In the genomic region with DNA sequence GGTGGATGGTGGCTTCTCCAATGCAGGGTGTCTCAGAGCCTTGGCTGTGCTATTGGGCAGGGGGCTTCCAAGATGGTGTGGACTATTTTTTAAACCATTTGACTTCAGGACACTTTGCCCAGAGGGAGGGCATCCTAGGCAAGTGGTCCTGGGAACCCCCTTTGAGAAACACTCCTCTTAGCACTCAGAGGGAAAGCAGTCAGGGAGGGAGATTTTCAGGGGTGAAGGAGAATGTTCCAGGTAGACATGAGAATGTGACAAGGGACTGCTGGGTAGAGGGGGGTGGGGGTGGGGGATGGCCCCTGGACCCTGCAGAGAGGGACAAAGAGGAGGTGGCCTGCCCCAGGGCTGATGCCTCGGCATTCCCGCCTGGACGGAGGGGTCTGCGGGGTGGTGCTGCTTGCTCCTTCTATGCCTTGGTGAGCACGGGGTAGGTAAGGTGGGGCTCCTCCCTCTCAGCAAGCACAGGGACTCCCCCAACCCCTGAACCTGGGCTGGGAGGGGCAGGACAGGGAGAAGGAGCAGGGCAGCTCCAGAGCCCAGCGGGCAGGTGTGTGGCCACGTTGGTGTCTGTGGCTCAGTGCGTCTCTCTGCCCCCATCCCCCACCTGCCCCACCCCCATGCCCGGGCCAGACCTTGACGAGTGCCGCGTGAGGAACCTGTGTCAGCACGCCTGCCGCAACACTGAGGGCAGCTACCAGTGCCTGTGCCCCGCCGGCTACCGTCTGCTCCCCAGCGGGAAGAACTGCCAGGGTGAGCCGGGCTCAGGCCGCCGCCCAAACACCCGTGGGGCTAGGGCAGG, we compare ENCODE assay signal across 17 cellular contexts. TPM values are rescaled to one million over a fixed set of nuclear protein-coding genes. Genes with fewer than 3 reads are reported as not detected.
DNase-seq lines count a peak whose midpoint lies in the region; ATAC-seq, FAIRE-seq and TF ChIP-seq lines count a peak whose summit lies in the region.
"Had no signal": no experiment of that assay in that cellular context is flagged by ENCODE, and none has a peak within 500 bp of the region (broad histone marks: within the 10 kb centered on the region; RNA-seq: fewer than 3 reads in every experiment).

No MANE protein-coding gene starts in this region.

- H3K36me3 ChIP-seq in right atrium auricular region (no peaks in the 10 kb centered on the region), RWPE2 (ENCODE audit: low read depth) (no peaks in the 10 kb centered on the region), keratinocyte (ENCODE audit: control insufficient read depth in 2 of 2, extremely low read depth in 1 of 2, insufficient read depth in 2 of 2, low read length in 2 of 2) (no peaks in the 10 kb centered on the region)
- H3K36me3 ChIP-seq: BLaER1 treated with 17β-estradiol and CSF1 and Interleukin-3, amounts not matched to agents 10 nM and 100 nM had no signal

- H3K4me1 ChIP-seq in right atrium auricular region (peaks cover 0 to 28% of the 10 kb centered on the region in 2 donors), RWPE2 (ENCODE audit: insufficient read depth, poor library complexity, severe bottlenecking) (peaks cover 16% of the 10 kb centered on the region), keratinocyte (ENCODE audit: control insufficient read depth, extremely low read depth, insufficient read depth, low read length) (peaks cover 35% of the 10 kb centered on the region)

- no peak overlapping the region for H3K4me3 ChIP-seq in right atrium auricular region
- no peak overlapping the region for H3K4me3 ChIP-seq in RWPE2 (ENCODE audit: severe bottlenecking)
- H3K4me3 ChIP-seq in keratinocyte (ENCODE audit: control insufficient read depth in 2 of 3, extremely low read depth in 1 of 3, insufficient read depth in 2 of 3, low read depth in 1 of 3, low read length in 3 of 3): no peak overlapping the region
- H3K4me3 ChIP-seq: BLaER1 treated with 17β-estradiol and CSF1 and Interleukin-3, amounts not matched to agents 10 nM and 100 nM; GM23338 had no signal

- peak; percentile 55 for DNase-seq in Right ventricle myocardium inferior (ENCODE audit: missing footprints)
- DNase-seq in right atrium auricular region (ENCODE audit: low spot score): no peak
- peak; percentile 54 for DNase-seq in RWPE2 (ENCODE audit: low spot score)
- DNase-seq in keratinocyte (ENCODE audit: low read depth, low spot score): no peak
- DNase-seq in DMS53 treated with DMSO at 0.1 percent for 48 hours (lab: John Stamatoyannopoulos, UW; ENCODE audit: unreplicated experiment): no peak
- DNase-seq in stimulated activated CD4-positive, alpha-beta T cell treated with anti-CD3 and anti-CD28 coated beads, Interleukin-4, amount 100 ng/mL, for 4 hours: no peak
- DNase-seq: CD8-positive, alpha-beta T cell; COR-L47; DMS 273 treated with DMSO at 0.1 percent for 48 hours; H9 had no signal

- no peak for FAIRE-seq in keratinocyte (lab: Jason Lieb, UNC)
- FAIRE-seq: G401.6, GM12892, GM18507, HepG2 had no signal

- H3K27ac ChIP-seq in right atrium auricular region: no peak overlapping the region
- no peak overlapping the region for H3K27ac ChIP-seq in RWPE2 (ENCODE audit: poor library complexity, severe bottlenecking)
- H3K27ac ChIP-seq in keratinocyte (ENCODE audit: control insufficient read depth, insufficient read depth, low read length): no peak overlapping the region

- H3K9ac ChIP-seq in keratinocyte (ENCODE audit: control insufficient read depth, extremely low read depth, insufficient read depth, low read length): peak overlapping the region; percentile 9
- H3K9ac ChIP-seq: BLaER1 treated with 17β-estradiol and CSF1 and Interleukin-3, amounts not matched to agents 10 nM and 100 nM had no signal

- no peak overlapping the region for H2AFZ ChIP-seq in keratinocyte (ENCODE audit: control insufficient read depth, low read length)
- H2AFZ ChIP-seq: GM23338 had no signal

- no peak for TF ChIP-seq CTCF in right atrium auricular region (IDR thresholded peaks at IDR 0.05)
- no peak for TF ChIP-seq CTCF in RWPE2 (IDR thresholded peaks at IDR 0.05; ENCODE audit: poor library complexity, severe bottlenecking)
- no peak for TF ChIP-seq CTCF in keratinocyte (optimal IDR thresholded peaks at IDR 0.05 in 1 of 3, IDR thresholded peaks at IDR 0.05 in 1 of 3, conservative IDR thresholded peaks at IDR 0.05 in 1 of 3; ENCODE audit: extremely low read depth in 1 of 3, insufficient read depth in 2 of 3, low read length in 3 of 3)

- dilution Hi-C loops in keratinocyte (cut with MboI; ENCODE audit: extremely low pct_ligation_motif_present, low sequenced_read_pairs): no loop called here

- H3K27me3 ChIP-seq in right atrium auricular region: no peaks in the 10 kb centered on the region
- H3K27me3 ChIP-seq in RWPE2 (ENCODE audit: insufficient read depth, poor library complexity, severe bottlenecking): no peaks in the 10 kb centered on the region
- H3K27me3 ChIP-seq in keratinocyte (ENCODE audit: control insufficient read depth, extremely low read depth, insufficient read depth, low read length): peaks cover 22% of the 10 kb centered on the region

- no peaks in the 10 kb centered on the region for H3K79me2 ChIP-seq in keratinocyte (ENCODE audit: control insufficient read depth, insufficient read depth, low read length)

- no peaks in the 10 kb centered on the region for H3K9me1 ChIP-seq in keratinocyte (ENCODE audit: control insufficient read depth, extremely low read depth, insufficient read depth, low read length)

- intact Hi-C loops in Right ventricle myocardium inferior (cut with DNase I): loop anchor here (5.0 kb wide), 1 partner anchor 189 kb away; no protein-coding TSS in a partner anchor

- H4K20me1 ChIP-seq in keratinocyte (ENCODE audit: control insufficient read depth, extremely low read depth, insufficient read depth, low read length): no peaks in the 10 kb centered on the region
- H4K20me1 ChIP-seq: BLaER1 treated with 17β-estradiol and CSF1 and Interleukin-3, amounts not matched to agents 10 nM and 100 nM had no signal

- ATAC-seq in Right ventricle myocardium inferior: no peak
- ATAC-seq in RWPE2 (ENCODE audit: low read depth): no peak
- ATAC-seq: CD8-positive, alpha-beta T cell; GM23338; HepG2 had no signal

- no peak overlapping the region for H3K4me2 ChIP-seq in keratinocyte (ENCODE audit: control insufficient read depth, extremely low read depth, insufficient read depth, low read depth, low read length)
- H3K4me2 ChIP-seq: GM23338 had no signal

- no peaks in the 10 kb centered on the region for H3K9me3 ChIP-seq in right atrium auricular region
- no peaks in the 10 kb centered on the region for H3K9me3 ChIP-seq in RWPE2 (ENCODE audit: severe bottlenecking)
- peaks cover 9% of the 10 kb centered on the region for H3K9me3 ChIP-seq in keratinocyte (ENCODE audit: control insufficient read depth, low read depth, low read length)

RNA-seq across cellular contexts. Expression of a gene that starts 13.8 kb away (rescaled TPM):
- total RNA-seq in Right ventricle myocardium inferior (84.8 TPM), right atrium auricular region (100 to 1,000 TPM in 1 of 2 donors, 10 to 100 TPM in 1; 75.3 to 110 TPM)
- 23.7 to 165 TPM (median 52.4 TPM) in 3 replicates for polyA plus RNA-seq in keratinocyte
- 71.7 TPM for polyA plus RNA-seq in keratinocyte (2011; ENCODE audit: low read depth)
- 132 and 143 TPM in 2 replicates for polyA plus RNA-seq in keratinocyte (2011; cell fraction: cytosol; rRNA removed)
- polyA plus RNA-seq in keratinocyte (2011; cell fraction: nucleus; rRNA removed): 63.8 and 83.2 TPM in 2 replicates
- polyA plus RNA-seq in keratinocyte (2012; ENCODE audit: low replicate concordance): 20.0 and 238 TPM in 2 replicates
- polyA minus RNA-seq in keratinocyte: 14.8 to 109 TPM (median 33.0 TPM) in 3 replicates
- 79.4 TPM for polyA minus RNA-seq in keratinocyte (2011; cell fraction: cytosol; rRNA and poly(A)+ RNA removed)
- 21.1 and 26.4 TPM in 2 replicates for polyA minus RNA-seq in keratinocyte (2011; cell fraction: nucleus; rRNA and poly(A)+ RNA removed)
- total RNA-seq: A172; CD8-positive, alpha-beta T cell had no signal

Comparison
In these comparisons a context has a peak if more than half of its experiments do, and no peak if none do; other contexts are left out.
1. DNase-seq: peak in Right ventricle myocardium inferior (single experiment) and RWPE2 (single experiment); none in right atrium auricular region (single experiment), keratinocyte (single experiment), DMS53 treated with DMSO at 0.1 percent for 48 hours (single experiment) and stimulated activated CD4-positive, alpha-beta T cell treated with anti-CD3 and anti-CD28 coated beads, Interleukin-4, amount 100 ng/mL, for 4 hours (0 of 2).